8 cellular contexts compared by ENCODE assay signal in the genomic region with DNA sequence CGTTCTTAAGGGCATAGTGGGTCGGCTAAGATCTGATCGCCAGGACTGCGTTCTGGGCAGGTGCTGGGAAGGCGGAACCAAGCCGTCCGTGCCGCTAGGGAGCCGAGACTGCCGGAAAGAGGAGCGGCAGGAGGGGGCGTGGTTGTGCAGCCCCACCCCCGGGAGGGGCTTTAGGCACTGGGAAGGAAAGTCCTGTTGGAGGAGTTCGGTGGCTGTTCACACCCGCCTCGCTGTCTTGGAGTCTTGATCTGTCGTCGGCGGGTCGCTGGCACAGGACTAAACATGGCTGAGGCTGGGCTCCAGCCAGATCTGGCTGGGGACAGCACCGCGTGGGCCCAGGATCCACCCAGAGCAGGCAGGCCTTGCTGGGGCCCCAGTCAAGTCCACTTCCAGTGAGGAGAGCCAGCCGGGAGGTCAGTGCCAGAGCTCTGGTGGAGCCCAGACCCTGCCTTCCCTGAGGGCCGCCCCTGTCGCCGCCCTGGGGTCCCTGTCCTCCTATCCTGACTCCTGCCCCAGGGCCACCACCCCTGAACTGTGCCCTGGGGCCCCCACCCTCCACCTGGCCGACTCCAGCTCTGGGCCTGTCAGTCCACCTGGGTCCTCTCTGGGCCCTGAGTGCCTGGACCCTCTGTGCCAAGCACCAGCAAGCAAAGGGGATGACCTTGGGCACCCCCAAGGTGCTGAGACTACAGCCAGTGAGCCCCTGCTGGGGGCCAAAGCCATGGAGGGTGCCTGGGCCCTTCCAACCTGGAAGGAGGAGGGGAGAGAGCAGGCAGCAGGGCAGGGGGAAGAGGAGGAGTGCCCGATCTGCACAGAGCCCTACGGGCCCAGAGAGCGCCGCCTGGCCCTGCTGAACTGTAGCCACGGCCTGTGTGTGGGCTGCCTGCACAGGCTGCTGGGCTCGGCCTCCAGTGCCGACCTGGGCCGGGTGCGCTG. TPM values are rescaled to one million over a fixed set of nuclear protein-coding genes. Genes with fewer than 3 reads are reported as not detected.
DNase-seq lines count a peak whose midpoint lies in the region; ATAC-seq and TF ChIP-seq lines count a peak whose summit lies in the region.

No MANE protein-coding gene starts in this region.

- CTCF ChIA-PET in T-cell (lab: Charles Lee) = no interaction called here

- no peak overlapping the region for H3K27ac ChIP-seq in ovary

- intact Hi-C loops in ovary (cut with DNase I) = no loop called here

- H3K4me3 ChIP-seq in ovary = peak overlapping the region; percentile 14

- no peaks in the 10 kb centered on the region for H3K9me3 ChIP-seq in ovary

- H3K36me3 ChIP-seq in ovary = no peaks in the 10 kb centered on the region

- POLR2A ChIA-PET in T-cell (lab: Charles Lee) = no interaction called here

- DNase-seq in COLO829 (ENCODE audit: low spot score) (peak; percentile 94), NCI-H510A (lab: John Stamatoyannopoulos, UW) (peak; percentile 78), fibroblast of gingiva (ENCODE audit: low read depth) (peak; percentile 26), ovary (peak in 3 of 5 donors; percentile 51 to 72 (median 59)), T-cell (no peak)

- ATAC-seq in HG02852 (IDR thresholded peaks at IDR 0.05; ENCODE audit: unreplicated experiment) = no peak
- ATAC-seq in T-cell (replicated peaks in 1 of 4) = no peak
- ATAC-seq in GM21390 (IDR thresholded peaks at IDR 0.05; ENCODE audit: unreplicated experiment) = no peak
- ATAC-seq in SK-N-SH treated with all-trans-retinoic acid at 6 μM for 48 hours = no peak

- no peaks in the 10 kb centered on the region for H3K36me3 Mint-ChIP-seq in T-cell

- WGBS in ovary, 3 donors = 40 to 66% (median 46%) methylated on average over 16 to 36 of the region's 36 CpGs

- no peaks in the 10 kb centered on the region for H3K27me3 Mint-ChIP-seq in T-cell

- no peak overlapping the region for H3K27ac Mint-ChIP-seq in T-cell

- no peak for TF ChIP-seq POLR2A in ovary (IDR thresholded peaks at IDR 0.05)

- H3K4me1 Mint-ChIP-seq in T-cell = no peaks in the 10 kb centered on the region

- H3K9me3 Mint-ChIP-seq in T-cell = no peaks in the 10 kb centered on the region

- no peak for TF ChIP-seq CTCF in ovary (IDR thresholded peaks at IDR 0.05)

- peak overlapping the region in 1 of 3 donors; percentile 9 for H3K4me3 Mint-ChIP-seq in T-cell

- H3K4me1 ChIP-seq in ovary (ENCODE audit: insufficient read depth) = peaks cover 6% of the 10 kb centered on the region

- TF ChIP-seq EP300 in ovary (IDR thresholded peaks at IDR 0.05) = no peak

- H3K27me3 ChIP-seq in ovary = no peaks in the 10 kb centered on the region

TF ChIP-seq in SK-N-SH treated with all-trans-retinoic acid at 6 μM for 48 hours, 23 proteins besides CTCF, POLR2A, EP300 and RAD21:
- TF ChIP-seq ISL1 (CRISPR knock-in tag; IDR thresholded peaks at IDR 0.05) = no peak
- no peak for TF ChIP-seq GLIS3 (CRISPR knock-in tag; IDR thresholded peaks at IDR 0.05)
- TF ChIP-seq SNAI2 (CRISPR knock-in tag; IDR thresholded peaks at IDR 0.05) = no peak
- TF ChIP-seq ZC3H10 (CRISPR knock-in tag; IDR thresholded peaks at IDR 0.05) = no peak
- no peak for TF ChIP-seq RARB (CRISPR knock-in tag; IDR thresholded peaks at IDR 0.05)
- TF ChIP-seq POU6F1 (CRISPR knock-in tag; IDR thresholded peaks at IDR 0.05; ENCODE audit: borderline replicate concordance, low read depth) = no peak
- no peak for TF ChIP-seq PPARA (CRISPR knock-in tag; IDR thresholded peaks at IDR 0.05; ENCODE audit: borderline replicate concordance)
- no peak for TF ChIP-seq ZNF565 (CRISPR knock-in tag; conservative IDR thresholded peaks at IDR 0.05; ENCODE audit: low read depth)
- TF ChIP-seq CSDC2 (CRISPR knock-in tag; IDR thresholded peaks at IDR 0.05) = no peak
- TF ChIP-seq PATZ1 (CRISPR knock-in tag; IDR thresholded peaks at IDR 0.05; ENCODE audit: borderline replicate concordance) = no peak
- no peak for TF ChIP-seq TOX (CRISPR knock-in tag; IDR thresholded peaks at IDR 0.05; ENCODE audit: borderline replicate concordance)
- no peak for TF ChIP-seq ZNF8 (CRISPR knock-in tag; IDR thresholded peaks at IDR 0.05)
- no peak for TF ChIP-seq BACH2 (CRISPR knock-in tag; IDR thresholded peaks at IDR 0.05; ENCODE audit: borderline replicate concordance)

RNA-seq across cellular contexts. Expression of gene RNF208, which starts 4.5 kb away (rescaled TPM):
- total RNA-seq in ovary (1 to 10 TPM in 5 of 7 donors, under 1 TPM in 1, not detected in 1; 0.92 to 6.5 (median 3.3) TPM), T-cell (1 to 10 TPM in 3 of 5 donors, under 1 TPM in 2; 0.56 to 1.6 (median 1.5) TPM)
- 1 to 10 TPM in 1 of 2 donors, not detected in 1; 2.3 TPM for polyA plus RNA-seq in ovary

RNA-seq across cellular contexts. Expression of gene CYSRT1, which starts 7.4 kb away (rescaled TPM):
- total RNA-seq in ovary (under 1 TPM in 4 of 7 donors, not detected in 3; 0.15 to 0.80 (median 0.33) TPM), T-cell (under 1 TPM in 4 of 5 donors, not detected in 1; 0.32 to 0.58 (median 0.45) TPM)
- polyA plus RNA-seq in ovary = under 1 TPM in 1 of 2 donors, not detected in 1; 0.12 TPM

RNA-seq across cellular contexts. Expression of gene RNF224, which starts 9.8 kb away (rescaled TPM):
- total RNA-seq in ovary (under 1 TPM in 1 of 7 donors, not detected in 6; 0.92 TPM), T-cell (not detected)
- polyA plus RNA-seq in ovary = not detected

RNA-seq across cellular contexts. Expression of gene NDOR1, which starts 12.0 kb away (rescaled TPM):
- 10 to 100 TPM in 4 of 7 donors, 1 to 10 TPM in 3; 3.7 to 15.2 (median 11.3) TPM for total RNA-seq in ovary
- 1 to 10 TPM; 1.1 to 7.2 TPM for polyA plus RNA-seq in ovary
- total RNA-seq in T-cell = 10 to 100 TPM; 27.6 to 46.7 (median 45.4) TPM

RNA-seq across cellular contexts. Expression of gene TMEM203, which starts 12.1 kb away (rescaled TPM):
- total RNA-seq in ovary (10 to 100 TPM; 29.2 to 40.8 (median 37.5) TPM), T-cell (10 to 100 TPM; 23.7 to 44.7 (median 42.1) TPM)
- 10 to 100 TPM; 35.3 to 38.2 TPM for polyA plus RNA-seq in ovary

Comparison
In these comparisons a context has a peak if more than half of its experiments do, and no peak if none do; other contexts are left out.
1. DNase-seq: peak in COLO829 (single experiment), NCI-H510A (single experiment), fibroblast of gingiva (single experiment) and ovary (3 of 5); none in T-cell (0 of 34).